ENCODE assay signal across 9 cellular contexts in the genomic region with DNA sequence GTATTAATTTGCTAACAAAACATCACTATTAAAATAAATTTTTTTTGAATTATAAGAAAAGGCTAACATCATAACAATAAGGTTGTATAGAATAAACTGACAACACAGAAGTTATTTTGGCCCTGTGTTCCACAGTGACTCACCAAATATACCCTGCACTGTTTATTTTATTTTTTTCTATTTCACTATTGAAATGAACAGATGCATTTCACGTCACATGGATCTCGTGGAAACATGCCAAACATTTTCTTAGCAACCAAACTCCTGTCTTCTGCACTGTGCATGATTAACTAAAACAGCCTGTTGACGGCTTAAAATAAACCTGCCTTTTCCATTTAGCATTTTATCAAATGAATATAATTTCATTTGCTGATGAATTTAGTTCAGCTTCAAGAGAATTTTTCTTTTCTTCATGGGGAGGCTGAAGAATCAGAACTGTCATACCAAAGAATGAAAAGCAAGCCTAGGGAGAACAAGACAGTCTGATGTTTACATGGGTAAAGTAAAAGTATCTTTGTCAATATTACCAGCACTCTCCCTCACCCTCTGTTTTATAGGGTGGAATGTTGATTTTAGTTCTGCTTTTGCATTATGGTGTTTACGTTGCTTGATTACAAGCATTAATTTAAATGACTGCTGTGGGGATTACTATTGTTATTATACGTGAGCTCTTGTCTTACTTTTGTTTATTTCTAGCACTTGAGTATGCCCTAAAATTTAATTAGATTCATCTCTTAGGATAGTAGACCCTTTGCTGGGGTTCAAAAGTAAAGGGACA.
DNase-seq lines count a peak whose midpoint lies in the region; ATAC-seq, FAIRE-seq and TF ChIP-seq lines count a peak whose summit lies in the region.
"Had no signal": no experiment of that assay in that cellular context is flagged by ENCODE, and none has a peak within 500 bp of the region (broad histone marks: within the 10 kb centered on the region; RNA-seq: fewer than 3 reads in every experiment).

No MANE protein-coding gene starts in this region.

- H3K36me3 Mint-ChIP-seq in activated T-helper 17 cell treated with anti-CD3 and anti-CD28 coated beads, Interleukin-2, amount 50 U/mL, for 72 hours (ENCODE audit: low read depth): no peaks in the 10 kb centered on the region
- H3K36me3 Mint-ChIP-seq: activated naive CD4-positive, alpha-beta T cell treated with anti-CD3 and anti-CD28 coated beads, Interleukin-2, amount 50 U/mL, for 72 hours had no signal

- no peak overlapping the region for H3K27ac ChIP-seq in kidney (ENCODE audit: low read depth in 2 of 2, low read length in 2 of 2)

- no peaks in the 10 kb centered on the region for H3K4me1 ChIP-seq in kidney (ENCODE audit: control insufficient read depth in 1 of 2, insufficient read depth in 1 of 2, low read depth in 1 of 2, low read length in 2 of 2)

- no peak overlapping the region for H3K4me3 Mint-ChIP-seq in activated T-helper 17 cell treated with anti-CD3 and anti-CD28 coated beads, Interleukin-2, amount 50 U/mL, for 72 hours

- no peaks in the 10 kb centered on the region for H3K4me1 Mint-ChIP-seq in activated T-helper 17 cell treated with anti-CD3 and anti-CD28 coated beads, Interleukin-2, amount 50 U/mL, for 72 hours

- peak; percentile 89 for FAIRE-seq in kidney (lab: Jason Lieb, UNC)

- H3K27ac Mint-ChIP-seq in activated T-helper 17 cell treated with anti-CD3 and anti-CD28 coated beads, Interleukin-2, amount 50 U/mL, for 72 hours: no peak overlapping the region
- H3K27ac Mint-ChIP-seq: activated naive CD4-positive, alpha-beta T cell treated with anti-CD3 and anti-CD28 coated beads, Interleukin-2, amount 50 U/mL, for 72 hours had no signal

- intact Hi-C loops in kidney (cut with DNase I): no loop called here

- TF ChIP-seq CTCF in kidney (IDR thresholded peaks at IDR 0.05; ENCODE audit: borderline replicate concordance, extremely low read depth, insufficient read depth): no peak

- DNase-seq in Ammon's horn (ENCODE audit: low spot score) (peak; percentile 85), NAMALWA (ENCODE audit: low spot score) (peak; percentile 25), kidney (no peak), KG1 (lab: John Stamatoyannopoulos, UW) (no peak), middle frontal gyrus (ENCODE audit: extremely low spot score, low spot score) (no peak)

- H3K9ac ChIP-seq in kidney (ENCODE audit: low read length in 2 of 2): no peak overlapping the region

- H3K27me3 Mint-ChIP-seq in activated T-helper 17 cell treated with anti-CD3 and anti-CD28 coated beads, Interleukin-2, amount 50 U/mL, for 72 hours: peaks cover 9% of the 10 kb centered on the region

- H3K36me3 ChIP-seq in kidney (ENCODE audit: control insufficient read depth in 1 of 2, insufficient read depth in 2 of 2, low read length in 2 of 2): no peaks in the 10 kb centered on the region

- no peaks in the 10 kb centered on the region for H3K9me3 Mint-ChIP-seq in activated T-helper 17 cell treated with anti-CD3 and anti-CD28 coated beads, Interleukin-2, amount 50 U/mL, for 72 hours
- H3K9me3 Mint-ChIP-seq: activated naive CD4-positive, alpha-beta T cell treated with anti-CD3 and anti-CD28 coated beads, Interleukin-2, amount 50 U/mL, for 72 hours had no signal

- H3K4me3 ChIP-seq in kidney (ENCODE audit: low read length in 2 of 2): peak overlapping the region; percentile 33 to 65

- H3K9me3 ChIP-seq in kidney (ENCODE audit: control insufficient read depth in 1 of 2, low read length in 2 of 2): no peaks in the 10 kb centered on the region

- peak; percentile 68 for ATAC-seq in GM21447 (IDR thresholded peaks at IDR 0.05; ENCODE audit: unreplicated experiment)
- ATAC-seq in activated T-helper 17 cell treated with anti-CD3 and anti-CD28 coated beads, Interleukin-2, amount 50 U/mL, for 72 hours (replicated peaks): peak; percentile 21
- ATAC-seq in HG03025 (IDR thresholded peaks at IDR 0.05; ENCODE audit: low FRiP score, unreplicated experiment): no peak

Comparison
In these comparisons a context has a peak if more than half of its experiments do, and no peak if none do; other contexts are left out.
1. DNase-seq: peak in Ammon's horn (single experiment) and NAMALWA (single experiment); none in kidney (single experiment), KG1 (single experiment) and middle frontal gyrus (single experiment).